In the genomic region with DNA sequence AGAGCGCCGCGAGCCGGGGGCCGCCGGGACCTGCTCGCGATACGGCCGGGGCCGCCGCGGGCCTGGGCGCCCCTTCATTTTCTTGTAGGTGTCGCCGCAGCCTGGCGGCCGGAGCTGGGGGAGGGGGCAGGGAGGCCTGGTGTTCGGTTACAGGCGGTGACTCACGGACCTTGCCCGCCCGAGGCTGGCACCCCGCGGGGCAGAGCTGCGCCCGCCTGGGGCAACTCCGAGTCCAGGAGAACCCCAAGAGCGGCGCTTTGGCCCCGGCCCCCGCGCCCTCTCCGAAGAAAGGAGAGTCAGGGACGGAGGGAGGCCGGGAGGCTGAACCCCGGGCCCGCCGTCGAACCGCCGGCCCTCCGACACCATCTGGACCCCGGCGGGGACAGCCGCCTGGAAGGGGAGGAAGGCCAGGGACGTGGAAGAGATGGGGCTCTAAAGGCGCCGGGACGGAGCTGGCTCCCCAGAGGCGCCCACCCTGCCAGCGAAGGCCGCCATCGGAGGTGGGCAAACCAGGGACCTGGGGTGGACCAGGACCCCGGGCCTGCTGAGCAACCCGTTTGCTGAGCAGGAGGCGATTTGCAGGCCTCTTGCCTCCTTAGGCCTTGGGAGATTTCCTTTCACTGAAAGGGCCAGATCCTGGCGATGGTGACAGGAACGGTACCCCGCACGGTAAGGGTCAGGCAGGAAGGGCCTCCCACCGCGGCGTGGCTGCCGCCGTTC, we compare ENCODE assay signal across 9 cellular contexts. TPM values are rescaled to one million over a fixed set of nuclear protein-coding genes. Genes with fewer than 3 reads are reported as not detected.
DNase-seq lines count a peak whose midpoint lies in the region; ATAC-seq, FAIRE-seq and TF ChIP-seq lines count a peak whose summit lies in the region.
"Had no signal": no experiment of that assay in that cellular context is flagged by ENCODE, and none has a peak within 500 bp of the region (broad histone marks: within the 10 kb centered on the region; RNA-seq: fewer than 3 reads in every experiment).

No MANE protein-coding gene starts in this region.

- no peak overlapping the region for H2AFZ ChIP-seq in HepG2 (ENCODE audit: low read length)

- no peaks in the 10 kb centered on the region for H3K36me3 ChIP-seq in Peyer's patch
- H3K36me3 ChIP-seq in HepG2 (replicated peaks in 1 of 2; ENCODE audit: control insufficient read depth in 1 of 2, insufficient read depth in 2 of 2, low read length in 2 of 2): no peaks in the 10 kb centered on the region

- H3K4me2 ChIP-seq in HepG2 (ENCODE audit: low read depth, low read length): peak overlapping the region; percentile 73

- in situ Hi-C loops in HepG2 (cut with HindIII; ENCODE audit: extremely low pct_ligation_motif_present, low pct_unique_long_range_greater_than_20kb): loop anchor here (10.0 kb wide), 2 partner anchors 55 to 715 kb away; no protein-coding TSS in a partner anchor

- TF ChIP-seq EP300 in HepG2 (IDR thresholded peaks at IDR 0.05; ENCODE audit: low read depth in 2 of 2, low read length in 2 of 2) (no peak), HepG2 (CRISPR knock-in tag; IDR thresholded peaks at IDR 0.05; ENCODE audit: borderline replicate concordance) (peak; percentile 24; the same call in 1 of the 2 replicates)

- no peaks in the 10 kb centered on the region for H4K20me1 ChIP-seq in HepG2 (ENCODE audit: insufficient read depth, low read length)

- intact Hi-C loops in HepG2 (cut with micrococcal nuclease; ENCODE audit: unreplicated experiment): loop anchor here (5.0 kb wide), 1 partner anchor 107 kb away; no protein-coding TSS in a partner anchor

- BruUV-seq in HepG2 (replicated peaks; lab: Mats Ljungman, UMichigan): no TSS peak

- no peak for TF ChIP-seq RAD21 in HepG2 (CRISPR knock-in tag; IDR thresholded peaks at IDR 0.05)

- H3K27ac ChIP-seq in Peyer's patch (peak overlapping the region; percentile 62 to 90 (median 77)), HepG2 (ENCODE audit: extremely low read length, insufficient read depth, low read length) (peak overlapping the region; percentile 34)
- H3K27ac ChIP-seq: HL-60 had no signal

- POLR2A ChIA-PET in HepG2 (lab: Yijun Ruan, JAX): interaction anchor here (0.7 to 2.7 kb wide), 12 partner anchors 9 to 162 kb away, joined by 3 to 12 read pairs (median 7); no protein-coding TSS in a partner anchor

- TF ChIP-seq POLR2A in Peyer's patch (IDR thresholded peaks at IDR 0.05) (no peak), HepG2 (IDR thresholded peaks at IDR 0.05; ENCODE audit: insufficient read depth in 1 of 2, low read depth in 2 of 2, low read length in 2 of 2) (no peak; a peak in 1 of 4 replicates)

- ATAC-seq in HepG2 (peak; percentile 72), GM19351 (IDR thresholded peaks at IDR 0.05; ENCODE audit: unreplicated experiment) (no peak), HG03280 (IDR thresholded peaks at IDR 0.05; ENCODE audit: unreplicated experiment) (no peak)

- WGBS in HepG2 (ENCODE audit: low lambda C conversion rate): 6% methylated on average over 23 of the region's 66 CpGs

- DNase-seq in AG20443 (ENCODE audit: low spot score): peak; percentile 88
- peak; percentile 48 for DNase-seq in HCEC 1CT
- DNase-seq in Peyer's patch: peak in 2 of 3 donors; percentile 79 to 80
- DNase-seq in dermis blood vessel endothelial cell: peak; percentile 88
- DNase-seq in HepG2 (ENCODE audit: low spot score): peak; percentile 52
- peak; percentile 15 for DNase-seq in stimulated activated CD8-positive, alpha-beta memory T cell treated with anti-CD3 and anti-CD28 coated beads, Interleukin-4, amount 100 ng/mL, for 24 hours (ENCODE audit: low read depth)

- H3K9me3 ChIP-seq in Peyer's patch (no peaks in the 10 kb centered on the region), HepG2 (ENCODE audit: low read length) (no peaks in the 10 kb centered on the region)

- H3K9ac ChIP-seq in HepG2 (ENCODE audit: insufficient read depth, low read depth, low read length): peak overlapping the region; percentile 74

- TF ChIP-seq CTCF in Peyer's patch (IDR thresholded peaks at IDR 0.05) (no peak), HepG2 (CRISPR knock-in tag; IDR thresholded peaks at IDR 0.05) (no peak)

- H3K4me3 ChIP-seq in Peyer's patch (peak overlapping the region; percentile 48 to 83 (median 61)), HepG2 (replicated peaks in 1 of 3; ENCODE audit: insufficient read depth in 1 of 3, low read depth in 2 of 3, low read length in 3 of 3) (peak overlapping the region; percentile 70 to 82 (median 73))

- H3K4me1 ChIP-seq in Peyer's patch (peaks cover 0 to 17% (median 6%) of the 10 kb centered on the region in 4 donors), HepG2 (ENCODE audit: insufficient read depth, low read length) (peaks cover 46% of the 10 kb centered on the region)

- H3K27me3 ChIP-seq in Peyer's patch (peaks cover 0 to 18% of the 10 kb centered on the region in 2 donors), HepG2 (ENCODE audit: control insufficient read depth in 1 of 2, insufficient read depth in 2 of 2, low read length in 2 of 2) (peaks cover 0 to 13% of the 10 kb centered on the region in 2 experiments; a peak in 2 of 5 replicates)

- H3K79me2 ChIP-seq in HepG2 (ENCODE audit: insufficient read depth, low read length): no peaks in the 10 kb centered on the region

- CTCF ChIA-PET in HepG2 (lab: Yijun Ruan, JAX; ENCODE audit: low intra/inter-chr PET ratio, low total read pairs): no interaction called here

- no peak for FAIRE-seq in HepG2 (lab: Jason Lieb, UNC)

TF ChIP-seq in HepG2, 621 proteins besides CTCF, POLR2A, EP300 and RAD21 (continues in another document):
- TF ChIP-seq NAIF1 (CRISPR knock-in tag; IDR thresholded peaks at IDR 0.05; ENCODE audit: borderline replicate concordance) (no peak), SRSF1 (optimal IDR thresholded peaks at IDR 0.05; ENCODE audit: low read depth, low read length) (no peak), HOXA5 (CRISPR knock-in tag; IDR thresholded peaks at IDR 0.05) (0 out of 2 replicates have a peak, but pooled peaks have one; percentile 61), ZBTB7B (CRISPR knock-in tag; IDR thresholded peaks at IDR 0.05) (peak; percentile 56), FOXP1 (IDR thresholded peaks at IDR 0.05) (no peak), FOXP1 (CRISPR knock-in tag; IDR thresholded peaks at IDR 0.05) (no peak), AGO2 (optimal IDR thresholded peaks at IDR 0.05; ENCODE audit: low read depth, low read length) (peak; percentile 79)
- TF ChIP-seq, protein P1, sequence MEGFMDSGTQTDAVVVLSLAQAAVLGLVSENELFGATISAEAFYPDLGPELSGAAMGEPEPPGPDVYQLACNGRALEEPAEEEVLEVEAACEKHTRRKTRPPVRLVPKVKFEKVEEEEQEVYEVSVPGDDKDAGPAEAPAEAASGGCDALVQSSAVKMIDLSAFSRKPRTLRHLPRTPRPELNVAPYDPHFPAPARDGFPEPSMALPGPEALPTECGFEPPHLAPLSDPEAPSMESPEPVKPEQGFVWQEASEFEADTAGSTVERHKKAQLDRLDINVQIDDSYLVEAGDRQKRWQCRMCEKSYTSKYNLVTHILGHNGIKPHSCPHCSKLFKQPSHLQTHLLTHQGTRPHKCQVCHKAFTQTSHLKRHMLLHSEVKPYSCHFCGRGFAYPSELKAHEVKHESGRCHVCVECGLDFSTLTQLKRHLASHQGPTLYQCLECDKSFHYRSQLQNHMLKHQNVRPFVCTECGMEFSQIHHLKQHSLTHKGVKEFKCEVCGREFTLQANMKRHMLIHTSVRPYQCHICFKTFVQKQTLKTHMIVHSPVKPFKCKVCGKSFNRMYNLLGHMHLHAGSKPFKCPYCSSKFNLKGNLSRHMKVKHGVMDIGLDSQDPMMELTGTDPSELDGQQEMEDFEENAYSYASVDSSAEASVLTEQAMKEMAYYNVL (CRISPR knock-in tag; IDR thresholded peaks at IDR 0.05; ENCODE audit: borderline replicate concordance): peak; percentile 36; the same call in 1 of the 2 replicates
- TF ChIP-seq, protein P2, sequence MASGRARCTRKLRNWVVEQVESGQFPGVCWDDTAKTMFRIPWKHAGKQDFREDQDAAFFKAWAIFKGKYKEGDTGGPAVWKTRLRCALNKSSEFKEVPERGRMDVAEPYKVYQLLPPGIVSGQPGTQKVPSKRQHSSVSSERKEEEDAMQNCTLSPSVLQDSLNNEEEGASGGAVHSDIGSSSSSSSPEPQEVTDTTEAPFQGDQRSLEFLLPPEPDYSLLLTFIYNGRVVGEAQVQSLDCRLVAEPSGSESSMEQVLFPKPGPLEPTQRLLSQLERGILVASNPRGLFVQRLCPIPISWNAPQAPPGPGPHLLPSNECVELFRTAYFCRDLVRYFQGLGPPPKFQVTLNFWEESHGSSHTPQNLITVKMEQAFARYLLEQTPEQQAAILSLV (CRISPR knock-in tag; IDR thresholded peaks at IDR 0.05; ENCODE audit: borderline replicate concordance): no peak; the same call in 1 of the 2 replicates

RNA-seq across cellular contexts. Expression of a gene that starts 0.8 kb away (rescaled TPM):
- total RNA-seq in Peyer's patch (1 to 10 TPM; 2.1 to 7.7 (median 4.6) TPM), dermis blood vessel endothelial cell (73.9 and 158 TPM in 2 replicates), HepG2 (2016; rRNA removed; fragmentation: Illumina TruSeq; extraction: Trizol) (1.9 and 2.0 TPM in 2 replicates)
- total RNA-seq in HepG2 (2016; cell fraction: cytosol; rRNA removed; fragmentation: Illumina TruSeq; extraction: Trizol; ENCODE audit: low read depth): 0.20 and 1.1 TPM in 2 replicates
- 1.7 and 2.1 TPM in 2 replicates for total RNA-seq in HepG2 (2016; cell fraction: insoluble cytoplasmic fraction; rRNA removed; fragmentation: Illumina TruSeq; extraction: Trizol)
- total RNA-seq in HepG2 (2016; cell fraction: membrane; rRNA removed; fragmentation: Illumina TruSeq; extraction: Trizol): 1.1 and 1.8 TPM in 2 replicates
- 1.8 and 1.9 TPM in 2 replicates for total RNA-seq in HepG2 (2016; cell fraction: nucleus; rRNA removed; fragmentation: Illumina TruSeq; extraction: Trizol)
- 0.74 and 1.7 TPM in 2 replicates for polyA plus RNA-seq in HepG2 (2011; rRNA removed)
- 0.79 and 1.2 TPM in 2 replicates for polyA plus RNA-seq in HepG2 (2011; cell fraction: cytosol; rRNA removed)
- 0.69 and 1.3 TPM in 2 replicates for polyA plus RNA-seq in HepG2 (2011; cell fraction: nucleus; rRNA removed)
- polyA plus RNA-seq in HepG2 (2012): 0.40 and 1.4 TPM in 2 replicates
- polyA plus RNA-seq in HepG2 (2016; cell fraction: cytosol; fragmentation: Illumina TruSeq; extraction: Trizol; ENCODE audit: low read depth): 0.08 and 0.11 TPM in 2 replicates
- polyA plus RNA-seq in HepG2 (2016; cell fraction: insoluble cytoplasmic fraction; fragmentation: Illumina TruSeq; extraction: Trizol; ENCODE audit: low read depth): 1.7 TPM in 2 replicates
- 0.32 and 0.37 TPM in 2 replicates for polyA plus RNA-seq in HepG2 (2016; cell fraction: membrane; fragmentation: Illumina TruSeq; extraction: Trizol; ENCODE audit: low read depth)
- 1.9 TPM in 2 replicates for polyA plus RNA-seq in HepG2 (2016; cell fraction: nucleus; fragmentation: Illumina TruSeq; extraction: Trizol; ENCODE audit: insufficient read depth, low read depth)
- polyA minus RNA-seq in HepG2 (2011; rRNA and poly(A)+ RNA removed; ENCODE audit: low replicate concordance): 2.5 and 4.9 TPM in 2 replicates
- 0.89 and 1.6 TPM in 2 replicates for polyA minus RNA-seq in HepG2 (2011; cell fraction: cytosol; rRNA and poly(A)+ RNA removed)
- polyA minus RNA-seq in HepG2 (2011; cell fraction: nucleus; rRNA and poly(A)+ RNA removed): 1.6 and 2.3 TPM in 2 replicates

Comparison
In these comparisons a context has a peak if more than half of its experiments do, and no peak if none do; other contexts are left out.
1. DNase-seq: peak in every context shown above with its lines; median percentile 88 in AG20443; 88 in dermis blood vessel endothelial cell; 80 in Peyer's patch; 52 in HepG2; 48 in HCEC 1CT; 15 in stimulated activated CD8-positive, alpha-beta memory T cell treated with anti-CD3 and anti-CD28 coated beads, Interleukin-4, amount 100 ng/mL, for 24 hours.